Comparison of ENCODE assay signal across 1 cellular context in the genomic region with DNA sequence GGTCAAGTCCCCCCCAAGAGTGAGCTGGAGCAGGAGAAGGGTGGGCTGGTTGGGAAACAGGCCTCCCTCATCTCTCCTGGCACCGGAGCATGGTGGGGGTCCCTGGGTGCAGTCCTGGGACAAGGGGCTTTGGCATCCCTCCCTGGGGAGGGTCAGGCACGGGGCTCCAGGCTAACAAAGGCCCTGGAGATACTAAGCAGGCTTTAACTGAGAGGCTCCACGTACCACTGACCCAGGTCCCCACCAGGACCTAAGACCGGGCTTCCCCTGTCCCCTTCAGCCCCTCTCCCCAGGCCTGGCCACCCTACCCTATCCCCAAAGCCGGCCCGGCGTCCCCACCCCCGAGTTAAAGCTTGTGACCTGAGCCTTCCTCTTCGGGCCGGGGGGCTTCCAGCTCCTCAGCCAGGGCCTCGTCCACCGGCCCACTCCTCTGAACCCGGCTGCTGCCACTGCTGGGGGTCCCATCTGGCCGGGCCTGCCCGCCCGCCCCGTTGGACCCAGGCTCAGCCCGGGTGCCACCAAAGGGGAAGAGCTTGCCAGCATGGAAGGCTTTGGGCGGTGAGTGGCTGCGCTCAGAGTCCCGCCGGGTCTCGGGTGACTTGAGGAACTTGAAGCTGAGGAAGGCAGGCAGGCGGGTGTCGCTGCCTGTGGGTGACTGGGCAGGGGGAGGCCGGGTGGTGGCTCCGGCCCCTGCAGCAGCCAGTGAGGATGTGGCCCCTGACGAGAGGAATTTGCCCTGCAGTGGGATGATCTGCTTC.
TF ChIP-seq lines count a peak whose summit lies in the region.

No MANE protein-coding gene starts in this region.

TF ChIP-seq in HCT116, 20 proteins besides CTCF, POLR2A, EP300 and RAD21 (continued from another document):
- TF ChIP-seq ZNF274 (IDR thresholded peaks at IDR 0.05; ENCODE audit: low read depth, low read length): no peak
